ENCODE assay signal across 3 cellular contexts in genomic region chr22:42688914-42689275, GRCh38.
TF ChIP-seq lines count a peak whose summit lies in the region.

No MANE protein-coding gene starts in this region.

TF ChIP-seq in HCT116, 20 proteins besides CTCF, POLR2A, EP300 and RAD21:
- TF ChIP-seq YY1 (IDR thresholded peaks at IDR 0.05; ENCODE audit: extremely low read depth, insufficient replicate concordance, low read depth, low read length): no peak
- no peak for TF ChIP-seq SIN3A (IDR thresholded peaks at IDR 0.05; ENCODE audit: low read depth)
- TF ChIP-seq, protein P1, sequence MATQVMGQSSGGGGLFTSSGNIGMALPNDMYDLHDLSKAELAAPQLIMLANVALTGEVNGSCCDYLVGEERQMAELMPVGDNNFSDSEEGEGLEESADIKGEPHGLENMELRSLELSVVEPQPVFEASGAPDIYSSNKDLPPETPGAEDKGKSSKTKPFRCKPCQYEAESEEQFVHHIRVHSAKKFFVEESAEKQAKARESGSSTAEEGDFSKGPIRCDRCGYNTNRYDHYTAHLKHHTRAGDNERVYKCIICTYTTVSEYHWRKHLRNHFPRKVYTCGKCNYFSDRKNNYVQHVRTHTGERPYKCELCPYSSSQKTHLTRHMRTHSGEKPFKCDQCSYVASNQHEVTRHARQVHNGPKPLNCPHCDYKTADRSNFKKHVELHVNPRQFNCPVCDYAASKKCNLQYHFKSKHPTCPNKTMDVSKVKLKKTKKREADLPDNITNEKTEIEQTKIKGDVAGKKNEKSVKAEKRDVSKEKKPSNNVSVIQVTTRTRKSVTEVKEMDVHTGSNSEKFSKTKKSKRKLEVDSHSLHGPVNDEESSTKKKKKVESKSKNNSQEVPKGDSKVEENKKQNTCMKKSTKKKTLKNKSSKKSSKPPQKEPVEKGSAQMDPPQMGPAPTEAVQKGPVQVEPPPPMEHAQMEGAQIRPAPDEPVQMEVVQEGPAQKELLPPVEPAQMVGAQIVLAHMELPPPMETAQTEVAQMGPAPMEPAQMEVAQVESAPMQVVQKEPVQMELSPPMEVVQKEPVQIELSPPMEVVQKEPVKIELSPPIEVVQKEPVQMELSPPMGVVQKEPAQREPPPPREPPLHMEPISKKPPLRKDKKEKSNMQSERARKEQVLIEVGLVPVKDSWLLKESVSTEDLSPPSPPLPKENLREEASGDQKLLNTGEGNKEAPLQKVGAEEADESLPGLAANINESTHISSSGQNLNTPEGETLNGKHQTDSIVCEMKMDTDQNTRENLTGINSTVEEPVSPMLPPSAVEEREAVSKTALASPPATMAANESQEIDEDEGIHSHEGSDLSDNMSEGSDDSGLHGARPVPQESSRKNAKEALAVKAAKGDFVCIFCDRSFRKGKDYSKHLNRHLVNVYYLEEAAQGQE (IDR thresholded peaks at IDR 0.05; ENCODE audit: low read depth): no peak
- TF ChIP-seq CEBPB (IDR thresholded peaks at IDR 0.05; ENCODE audit: low read depth): no peak
- TF ChIP-seq ZFX (IDR thresholded peaks at IDR 0.05): no peak
- TF ChIP-seq EGR1 (IDR thresholded peaks at IDR 0.05; ENCODE audit: low read depth): no peak
- TF ChIP-seq, protein P2, sequence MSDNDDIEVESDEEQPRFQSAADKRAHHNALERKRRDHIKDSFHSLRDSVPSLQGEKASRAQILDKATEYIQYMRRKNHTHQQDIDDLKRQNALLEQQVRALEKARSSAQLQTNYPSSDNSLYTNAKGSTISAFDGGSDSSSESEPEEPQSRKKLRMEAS (IDR thresholded peaks at IDR 0.05): no peak
- TF ChIP-seq ZNF274 (IDR thresholded peaks at IDR 0.05; ENCODE audit: low read depth, low read length): no peak
- TF ChIP-seq ZBTB33 (IDR thresholded peaks at IDR 0.05; ENCODE audit: extremely low read depth, insufficient replicate concordance, low read length): no peak
- TF ChIP-seq TCF7L2 (IDR thresholded peaks at IDR 0.05; ENCODE audit: borderline replicate concordance, extremely low read depth, insufficient read depth, insufficient read length): no peak
- no peak for TF ChIP-seq CBX3 (IDR thresholded peaks at IDR 0.05; ENCODE audit: low read depth)

TF ChIP-seq in HepG2, 621 proteins besides CTCF, POLR2A, EP300 and RAD21:
- TF ChIP-seq SIX1 (CRISPR knock-in tag; IDR thresholded peaks at IDR 0.05; ENCODE audit: borderline replicate concordance): no peak
- 0 out of 2 replicates have a peak, but pooled peaks have one; percentile 5 for TF ChIP-seq ZNF777 (CRISPR knock-in tag; IDR thresholded peaks at IDR 0.05)
- TF ChIP-seq ZNF710 (CRISPR knock-in tag; IDR thresholded peaks at IDR 0.05; ENCODE audit: borderline replicate concordance): no peak
- no peak for TF ChIP-seq ZNF430 (CRISPR knock-in tag; IDR thresholded peaks at IDR 0.05)
- TF ChIP-seq SAFB2 (CRISPR knock-in tag; IDR thresholded peaks at IDR 0.05; ENCODE audit: borderline replicate concordance, low read depth): 0 out of 2 replicates have a peak, but pooled peaks have one; percentile 9
- no peak for TF ChIP-seq ZSCAN29 (CRISPR knock-in tag; conservative IDR thresholded peaks at IDR 0.05)
- TF ChIP-seq PAF1 (CRISPR knock-in tag; IDR thresholded peaks at IDR 0.05): no peak

TF ChIP-seq in GM12891, 5 proteins besides CTCF, POLR2A, EP300 and RAD21:
- TF ChIP-seq TAF1 (IDR thresholded peaks at IDR 0.05; ENCODE audit: low read depth, low read length) (no peak), POU2F2 (IDR thresholded peaks at IDR 0.05; ENCODE audit: low read depth, low read length) (no peak), PAX5 (IDR thresholded peaks at IDR 0.05; ENCODE audit: insufficient read depth, low read length, severe bottlenecking) (no peak), SPI1 (IDR thresholded peaks at IDR 0.05; ENCODE audit: low read depth, low read length) (no peak), POLR2AphosphoS5 (IDR thresholded peaks at IDR 0.05; ENCODE audit: low read depth, low read length) (no peak)
